Comparison of ENCODE assay signal across 1 cellular context in the genomic region with DNA sequence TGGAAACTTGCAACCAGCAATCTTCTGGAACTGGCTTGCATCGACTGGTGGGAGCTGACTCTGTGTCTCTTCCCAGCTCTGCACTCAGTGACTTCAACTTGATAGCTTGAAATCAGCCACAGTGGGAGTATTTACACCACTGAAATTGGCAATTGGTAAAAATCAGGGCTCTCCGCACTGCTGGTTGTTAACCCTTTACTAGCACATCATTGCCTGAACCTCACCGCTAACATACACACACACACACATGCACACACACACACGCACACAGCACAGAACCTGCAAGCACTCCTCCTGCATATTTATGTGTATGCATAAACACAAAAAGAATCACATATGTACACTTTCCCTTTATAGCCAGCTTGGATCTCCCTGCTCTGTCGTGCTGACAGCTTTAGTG.
A peak's percentile ranks its signal among the peaks of the same experiment; 100 is the strongest.
TF ChIP-seq lines count a peak whose summit lies in the region.

No MANE protein-coding gene starts in this region.

TF ChIP-seq in HepG2, 621 proteins besides CTCF, POLR2A, EP300 and RAD21:
- no peak for TF ChIP-seq ZNF264 (CRISPR knock-in tag; IDR thresholded peaks at IDR 0.05)
- TF ChIP-seq ZNF652 (CRISPR knock-in tag; IDR thresholded peaks at IDR 0.05; ENCODE audit: borderline replicate concordance, low read depth), result peak; percentile 65; the same call in 1 of the 2 replicates
